7 cellular contexts compared by ENCODE assay signal in genomic region chr15:43826508-43827286, GRCh38. TPM values are rescaled to one million over a fixed set of nuclear protein-coding genes. Genes with fewer than 3 reads are reported as not detected.
DNase-seq lines count a peak whose midpoint lies in the region; ATAC-seq and TF ChIP-seq lines count a peak whose summit lies in the region.
"Not testable (repeated sequence)": the region's sequence is repeated elsewhere in the genome, so short reads cannot be mapped to it uniquely, and the experiment has no call there.

TSS of gene WDR76 (plus strand) at chr15:43827002. CDS start at chr15:43827033, 31 bp downstream.

- peaks cover 0 to 45% (median 41%) of the 10 kb centered on the region in 4 donors for H3K4me1 ChIP-seq in sigmoid colon

- H3K9me3 ChIP-seq in sigmoid colon, result not testable (repeated sequence)

- TF ChIP-seq POLR2A in GM18526 (IDR thresholded peaks at IDR 0.05; ENCODE audit: extremely low read depth, insufficient read length), result peak; percentile 63
- TF ChIP-seq POLR2A in sigmoid colon (IDR thresholded peaks at IDR 0.05), result not testable (repeated sequence)

- H3K36me3 ChIP-seq in sigmoid colon, result not testable (repeated sequence)

- 3 to 4% methylated on average over 46 of the region's 46 CpGs for WGBS in sigmoid colon, 2 donors

- intact Hi-C loops in sigmoid colon (cut with DNase I), result not testable (repeated sequence)

- peak within 1 kb of the TSS; percentile 45 for H3K4me3 ChIP-seq in iPS-11a (ENCODE audit: low read depth, low read length)
- peak within 1 kb of the TSS; percentile 33 to 59 (median 50) for H3K4me3 ChIP-seq in sigmoid colon

- ATAC-seq in HG03159 (IDR thresholded peaks at IDR 0.05; ENCODE audit: unreplicated experiment), result peak; percentile 59

- peak within 1 kb of the TSS; percentile 72 for H3K27ac ChIP-seq in VCaP
- H3K27ac ChIP-seq in sigmoid colon, result peak within 1 kb of the TSS; percentile 76 to 81 (median 77)

- peak; percentile 74 for DNase-seq in NCI-H2227 treated with DMSO at 0.1 percent for 48 hours (lab: John Stamatoyannopoulos, UW)
- peak; percentile 34 for DNase-seq in brain pericyte (ENCODE audit: low read depth, low spot score)
- DNase-seq in sigmoid colon, result peak; percentile 92

- TF ChIP-seq EP300 in sigmoid colon (IDR thresholded peaks at IDR 0.05), result not testable (repeated sequence)

- not testable (repeated sequence) for H3K27me3 ChIP-seq in sigmoid colon

- not testable (repeated sequence) for TF ChIP-seq CTCF in VCaP (conservative IDR thresholded peaks at IDR 0.05); sigmoid colon (IDR thresholded peaks at IDR 0.05)

RNA-seq across cellular contexts. Expression of gene WDR76, which starts in this region (rescaled TPM):
- 10 to 100 TPM in 3 of 4 donors, 1 to 10 TPM in 1; 8.9 to 11.6 (median 11.0) TPM for total RNA-seq in sigmoid colon
- 1 to 10 TPM; 1.2 to 5.4 (median 2.5) TPM for polyA plus RNA-seq in sigmoid colon

Comparison
In these comparisons a context has a peak if more than half of its experiments do, and no peak if none do; other contexts are left out.
1. Peak in every context shown above with its lines: DNase-seq, ATAC-seq, H3K4me3 ChIP-seq and H3K27ac ChIP-seq.
2. DNase-seq: peak in every context shown above with its lines; median percentile 92 in sigmoid colon; 74 in NCI-H2227 treated with DMSO at 0.1 percent for 48 hours; 34 in brain pericyte.